34 cellular contexts compared by ENCODE assay signal in genomic region chr7:44107961-44108767, GRCh38. TPM values are rescaled to one million over a fixed set of nuclear protein-coding genes. Genes with fewer than 3 reads are reported as not detected.
DNase-seq lines count a peak whose midpoint lies in the region; ATAC-seq, FAIRE-seq and TF ChIP-seq lines count a peak whose summit lies in the region.
"Had no signal": no experiment of that assay in that cellular context is flagged by ENCODE, and none has a peak within 500 bp of the region (broad histone marks: within the 10 kb centered on the region; RNA-seq: fewer than 3 reads in every experiment).

No MANE protein-coding gene starts in this region.

- H3K36me3 ChIP-seq in spleen = peaks cover 0 to 65% (median 25%) of the 10 kb centered on the region in 6 donors
- peaks cover 0 to 58% of the 10 kb centered on the region in 2 donors for H3K36me3 ChIP-seq in vagina

- no peaks in the 10 kb centered on the region for H3K27me3 Mint-ChIP-seq in chondrocyte (ENCODE audit: low read depth)
- H3K27me3 Mint-ChIP-seq: activated naive CD8-positive, alpha-beta T cell had no signal

- intact Hi-C loops in Right ventricle myocardium inferior (cut with DNase I) = no loop called here
- intact Hi-C loops in Right ventricle myocardium superior (cut with DNase I) = no loop called here
- intact Hi-C loops in spleen (cut with DNase I; ENCODE audit: low total_unique reads) = no loop called here
- intact Hi-C loops in vagina (cut with DNase I) = no loop called here

- H3K27me3 ChIP-seq in spleen (replicated peaks in 1 of 7) (peaks cover 0 to 27% (median 4%) of the 10 kb centered on the region in 7 donors), vagina (no peaks in the 10 kb centered on the region)

- H3K9me3 ChIP-seq in spleen (no peaks in the 10 kb centered on the region), vagina (no peaks in the 10 kb centered on the region)

- peaks cover 3 to 40% (median 22%) of the 10 kb centered on the region in 6 donors for H3K4me1 ChIP-seq in spleen
- peaks cover 36% of the 10 kb centered on the region for H3K4me1 ChIP-seq in vagina

- H3K36me3 Mint-ChIP-seq in chondrocyte (ENCODE audit: low read depth) = peaks cover 11% of the 10 kb centered on the region
- H3K36me3 Mint-ChIP-seq: activated naive CD8-positive, alpha-beta T cell had no signal

- H3K4me1 Mint-ChIP-seq in chondrocyte (ENCODE audit: low read depth) = peaks cover 28% of the 10 kb centered on the region

- TF ChIP-seq CTCF in chondrocyte (IDR thresholded peaks at IDR 0.05) (no peak), spleen (IDR thresholded peaks at IDR 0.05 in 8 of 11, conservative IDR thresholded peaks at IDR 0.05 in 3 of 11) (no peak), vagina (IDR thresholded peaks at IDR 0.05) (no peak)

- H3K4me3 Mint-ChIP-seq in chondrocyte (ENCODE audit: unreplicated experiment) = peak overlapping the region; percentile 52
- H3K4me3 Mint-ChIP-seq: activated CD8-positive, alpha-beta T cell treated with anti-CD3 and anti-CD28 coated beads for 36 hours; activated naive CD8-positive, alpha-beta T cell; CD8-positive, alpha-beta T cell; endodermal cell; naive thymus-derived CD4-positive, alpha-beta T cell had no signal

- no peak for ATAC-seq in Right ventricle myocardium inferior
- ATAC-seq in Right ventricle myocardium superior (ENCODE audit: poor library complexity) = no peak
- ATAC-seq: activated CD8-positive, alpha-beta T cell treated with anti-CD3 and anti-CD28 coated beads for 36 hours; CD8-positive, alpha-beta T cell; naive thymus-derived CD4-positive, alpha-beta T cell; PC-3 had no signal

- H3K4me3 ChIP-seq in spleen = peak overlapping the region in 1 of 8 donors; percentile 1
- peak overlapping the region in 1 of 2 donors; percentile 10 for H3K4me3 ChIP-seq in vagina

- H3K9me3 Mint-ChIP-seq in chondrocyte (ENCODE audit: low read depth) = no peaks in the 10 kb centered on the region
- H3K9me3 Mint-ChIP-seq: activated CD8-positive, alpha-beta T cell treated with anti-CD3 and anti-CD28 coated beads for 36 hours; CD8-positive, alpha-beta T cell; endodermal cell had no signal

- 77 to 92% (median 89%) methylated on average over 14 to 21 of the region's 21 CpGs for WGBS in spleen, 5 donors

- H3K27ac ChIP-seq in spleen = no peak overlapping the region
- H3K27ac ChIP-seq in vagina = peak overlapping the region; percentile 98

- no peak for FAIRE-seq in RCC 7860 (lab: Jason Lieb, UNC)

- peak overlapping the region; percentile 66 for H3K27ac Mint-ChIP-seq in chondrocyte (ENCODE audit: unreplicated experiment)
- H3K27ac Mint-ChIP-seq: activated CD8-positive, alpha-beta T cell treated with anti-CD3 and anti-CD28 coated beads for 36 hours; activated naive CD8-positive, alpha-beta T cell; CD8-positive, alpha-beta T cell; endodermal cell had no signal

- TF ChIP-seq POLR2A in spleen (IDR thresholded peaks at IDR 0.05) = no peak
- TF ChIP-seq POLR2A in vagina (IDR thresholded peaks at IDR 0.05) = no peak

- DNase-seq in Right ventricle myocardium inferior (ENCODE audit: missing footprints) (peak; percentile 26), Right ventricle myocardium superior (no peak), chondrocyte (ENCODE audit: low spot score) (no peak), spleen (peak; percentile 69), vagina (ENCODE audit: extremely low spot score in 2 of 2) (no peak), middle frontal gyrus (ENCODE audit: extremely low spot score, low spot score) (no peak), RCC 7860 (ENCODE audit: low spot score) (no peak), NCI-H1417 (lab: John Stamatoyannopoulos, UW) (no peak)
- DNase-seq: activated CD4-positive, alpha-beta T cell treated with anti-CD3 and anti-CD28 coated beads for 1 hour; activated CD8-positive, alpha-beta T cell treated with anti-CD3 and anti-CD28 coated beads for 36 hours; anterior cingulate cortex; CD8-positive, alpha-beta T cell; cortex of kidney; endodermal cell; foreskin fibroblast; GOT3; head of caudate nucleus; islet precursor cell; midbrain; naive thymus-derived CD4-positive, alpha-beta T cell; NCI-H2081 treated with DMSO at 0.1 percent for 48 hours; NCI-H2227 treated with DMSO at 0.1 percent for 48 hours; NCI-H526; PC-3; stimulated activated CD4-positive, alpha-beta T cell treated with anti-CD3 and anti-CD28 coated beads, Interleukin-4, amount 100 ng/mL, for 24 hours had no signal

RNA-seq across cellular contexts. Expression of gene AEBP1, which starts 4.0 kb away (rescaled TPM):
- total RNA-seq in Right ventricle myocardium inferior (13.6 TPM), Right ventricle myocardium superior (12.4 TPM), chondrocyte (242 to 422 TPM (median 412 TPM) in 3 replicates), spleen (100 to 1,000 TPM in 2 of 7 donors, 10 to 100 TPM in 5; 67.5 to 106 (median 88.3) TPM), vagina (321 TPM)
- 10 to 100 TPM; 41.3 to 71.7 (median 49.7) TPM for polyA plus RNA-seq in spleen
- total RNA-seq: Daoy, HT1080, M059J, PC-3 had no signal

RNA-seq across cellular contexts. Expression of gene POLD2, which starts 15.2 kb away (rescaled TPM):
- 87.3 TPM for total RNA-seq in Right ventricle myocardium inferior
- total RNA-seq in Right ventricle myocardium superior = 75.3 TPM
- 49.2 to 64.5 TPM (median 57.3 TPM) in 3 replicates for total RNA-seq in chondrocyte
- total RNA-seq in spleen = 10 to 100 TPM; 31.9 to 73.0 (median 40.9) TPM
- 10 to 100 TPM; 53.7 to 79.1 (median 69.4) TPM for polyA plus RNA-seq in spleen
- 42.0 TPM for total RNA-seq in vagina

RNA-seq across cellular contexts. Expression of gene POLM, which starts 25.8 kb away (rescaled TPM):
- total RNA-seq in Right ventricle myocardium inferior (16.1 TPM), Right ventricle myocardium superior (15.5 TPM), chondrocyte (14.3 to 19.0 TPM (median 15.5 TPM) in 3 replicates), spleen (100 to 1,000 TPM in 1 of 7 donors, 10 to 100 TPM in 6; 42.8 to 104 (median 63.4) TPM), vagina (31.4 TPM)
- polyA plus RNA-seq in spleen = 10 to 100 TPM; 22.0 to 44.9 (median 30.3) TPM

RNA-seq across cellular contexts. Expression of gene MYL7, which starts 33.0 kb away (rescaled TPM):
- 3,838 TPM for total RNA-seq in Right ventricle myocardium inferior
- total RNA-seq in Right ventricle myocardium superior = 2,290 TPM
- total RNA-seq in chondrocyte = not detected in 3 replicates
- 1 to 10 TPM in 1 of 7 donors, not detected in 6; 1.6 TPM for total RNA-seq in spleen
- polyA plus RNA-seq in spleen = under 1 TPM in 1 of 3 donors, not detected in 2; 0.22 TPM
- not detected for total RNA-seq in vagina
- total RNA-seq: A673; activated CD8-positive, alpha-beta T cell treated with anti-CD3 and anti-CD28 coated beads for 36 hours; CD8-positive, alpha-beta T cell; Daoy; HT1080; liver; M059J; naive thymus-derived CD4-positive, alpha-beta T cell; PC-3; pulmonary artery endothelial cell; T-helper 2 cell treated with Interferon-gamma antibody and Interleukin-4, amounts not matched to agents 100 ng/mL and 5 ng/mL, for 36 hours; ureter had no signal
- polyA plus RNA-seq: liver; naive thymus-derived CD4-positive, alpha-beta T cell had no signal

RNA-seq across cellular contexts. Expression of gene PGAM2, which starts 42.8 kb away (rescaled TPM):
- total RNA-seq in Right ventricle myocardium inferior (1,123 TPM), Right ventricle myocardium superior (1,131 TPM), chondrocyte (0.25 to 0.41 TPM in 2 of 3 replicates, not detected in the other), spleen (1 to 10 TPM in 4 of 7 donors, under 1 TPM in 2, not detected in 1; 0.75 to 2.8 (median 1.2) TPM), vagina (not detected)
- 1 to 10 TPM; 1.6 to 4.0 (median 2.6) TPM for polyA plus RNA-seq in spleen
- total RNA-seq: A673, Daoy, HT1080, pulmonary artery endothelial cell had no signal
- polyA plus RNA-seq: naive thymus-derived CD4-positive, alpha-beta T cell had no signal

Comparison
In these comparisons a context has a peak if more than half of its experiments do, and no peak if none do; other contexts are left out.
1. DNase-seq: peak in Right ventricle myocardium inferior (single experiment) and spleen (single experiment); none in Right ventricle myocardium superior (single experiment), chondrocyte (single experiment), vagina (0 of 2), middle frontal gyrus (single experiment), RCC 7860 (single experiment) and NCI-H1417 (0 of 3).